ENCODE assay signal across 7 cellular contexts in the genomic region with DNA sequence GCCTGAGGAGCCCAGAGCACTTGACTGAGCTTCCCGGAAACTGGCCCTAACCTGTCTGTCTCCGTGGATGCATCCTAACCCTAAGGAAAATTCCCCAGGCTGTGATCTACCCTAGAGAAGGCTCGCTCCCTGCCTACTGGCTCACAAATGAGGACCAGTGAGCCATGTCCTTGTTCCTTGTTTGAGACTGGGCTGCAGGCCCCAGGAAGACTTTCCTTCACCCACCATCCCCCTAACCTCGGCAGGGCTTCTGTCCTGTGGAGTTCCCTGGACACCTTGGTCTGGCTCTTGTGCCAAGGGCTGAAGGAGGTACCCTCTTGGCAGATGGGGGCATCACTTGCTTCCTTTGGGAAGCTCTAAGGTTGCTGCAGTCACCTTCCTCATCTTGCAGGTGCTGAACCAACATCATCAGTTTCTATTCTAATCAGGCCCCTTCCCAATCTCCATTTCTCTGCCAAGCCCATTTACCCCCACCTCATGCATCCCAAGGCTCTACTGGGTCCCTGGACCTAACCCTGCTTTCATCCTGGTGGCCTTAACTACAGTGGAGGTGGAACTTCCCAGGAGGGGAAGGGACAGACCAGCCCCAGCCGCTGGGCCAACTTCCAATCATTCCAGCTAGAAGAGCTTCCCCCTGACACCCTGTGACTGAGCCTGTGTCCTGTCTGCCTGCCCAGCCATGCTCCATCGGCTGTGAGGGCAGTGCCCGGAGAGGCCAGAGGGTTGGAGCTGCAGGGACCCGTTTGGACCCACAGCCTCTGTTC. TPM values are rescaled to one million over a fixed set of nuclear protein-coding genes. Genes with fewer than 3 reads are reported as not detected.
DNase-seq lines count a peak whose midpoint lies in the region; ATAC-seq and TF ChIP-seq lines count a peak whose summit lies in the region.

No MANE protein-coding gene starts in this region.

- peaks cover 26 to 31% of the 10 kb centered on the region in 2 donors for H3K4me1 Mint-ChIP-seq in immature natural killer cell
- peaks cover 58% of the 10 kb centered on the region for H3K4me1 Mint-ChIP-seq in stimulated activated naive CD8-positive, alpha-beta T cell treated with anti-CD3 and anti-CD28 coated beads, Interleukin-15, amount 100 ng/mL, for 72 hours

- peak overlapping the region; percentile 84 to 91 (median 90) for H3K4me3 Mint-ChIP-seq in immature natural killer cell
- peak overlapping the region; percentile 87 to 91 for H3K4me3 Mint-ChIP-seq in stimulated activated naive CD8-positive, alpha-beta T cell treated with anti-CD3 and anti-CD28 coated beads, Interleukin-15, amount 100 ng/mL, for 72 hours

- H3K27me3 ChIP-seq in ascending aorta: no peaks in the 10 kb centered on the region

- peaks cover 3 to 10% (median 3%) of the 10 kb centered on the region in 3 donors for H3K27me3 Mint-ChIP-seq in immature natural killer cell (ENCODE audit: low read depth in 3 of 3)
- no peaks in the 10 kb centered on the region for H3K27me3 Mint-ChIP-seq in stimulated activated naive CD8-positive, alpha-beta T cell treated with anti-CD3 and anti-CD28 coated beads, Interleukin-15, amount 100 ng/mL, for 72 hours

- peaks cover 16 to 29% (median 16%) of the 10 kb centered on the region in 3 donors for H3K36me3 Mint-ChIP-seq in immature natural killer cell

- H3K27ac Mint-ChIP-seq in immature natural killer cell: peak overlapping the region in 2 of 6 donors; percentile 35 to 45
- H3K27ac Mint-ChIP-seq in stimulated activated naive CD8-positive, alpha-beta T cell treated with anti-CD3 and anti-CD28 coated beads, Interleukin-15, amount 100 ng/mL, for 72 hours: peak overlapping the region; percentile 85 to 97

- no peaks in the 10 kb centered on the region for H3K9me3 ChIP-seq in ascending aorta

- intact Hi-C loops in ascending aorta (cut with DNase I): loop anchor here (5.0 kb wide), 1 partner anchor 38 kb away; no protein-coding TSS in a partner anchor

- peak overlapping the region; percentile 75 to 86 for H3K4me3 ChIP-seq in ascending aorta

- peak overlapping the region; percentile 79 to 86 for H3K27ac ChIP-seq in ascending aorta

- ATAC-seq in HG02642 (IDR thresholded peaks at IDR 0.05; ENCODE audit: poor library complexity, unreplicated experiment) (peak; percentile 5), GM19035 (IDR thresholded peaks at IDR 0.05; ENCODE audit: unreplicated experiment) (no peak)
- ATAC-seq in stimulated activated naive CD8-positive, alpha-beta T cell treated with anti-CD3 and anti-CD28 coated beads, Interleukin-15, amount 100 ng/mL, for 72 hours: peak; percentile 0

- TF ChIP-seq CTCF in ascending aorta (IDR thresholded peaks at IDR 0.05): no peak

- H3K9me3 Mint-ChIP-seq in immature natural killer cell: peaks cover 0 to 1% (median 0%) of the 10 kb centered on the region in 6 donors
- no peaks in the 10 kb centered on the region for H3K9me3 Mint-ChIP-seq in stimulated activated naive CD8-positive, alpha-beta T cell treated with anti-CD3 and anti-CD28 coated beads, Interleukin-15, amount 100 ng/mL, for 72 hours

- no peak for DNase-seq in ascending aorta (ENCODE audit: low spot score in 2 of 2)
- no peak for DNase-seq in immature natural killer cell
- DNase-seq in stimulated activated naive CD8-positive, alpha-beta T cell treated with anti-CD3 and anti-CD28 coated beads, Interleukin-15, amount 100 ng/mL, for 72 hours: no peak
- no peak for DNase-seq in NCI-H446 (lab: John Stamatoyannopoulos, UW)
- DNase-seq in NCI-H128 (lab: John Stamatoyannopoulos, UW; ENCODE audit: unreplicated experiment): no peak

- H3K4me1 ChIP-seq in ascending aorta: peaks cover 2 to 13% of the 10 kb centered on the region in 2 donors

- peaks cover 37 to 44% of the 10 kb centered on the region in 2 donors for H3K36me3 ChIP-seq in ascending aorta

RNA-seq across cellular contexts. Expression of a gene that starts 12.4 kb away (rescaled TPM):
- total RNA-seq in ascending aorta: 66.3 TPM
- polyA plus RNA-seq in immature natural killer cell: 10 to 100 TPM; 19.3 to 87.3 (median 24.6) TPM

RNA-seq across cellular contexts. Expression of a gene that starts 12.5 kb away (rescaled TPM):
- total RNA-seq in ascending aorta: 12.3 TPM
- 1 to 10 TPM in 1 of 3 donors, under 1 TPM in 2; 0.09 to 1.1 (median 0.16) TPM for polyA plus RNA-seq in immature natural killer cell

RNA-seq across cellular contexts. Expression of a gene that starts 12.7 kb away (rescaled TPM):
- not detected for total RNA-seq in ascending aorta
- 1 to 10 TPM in 1 of 3 donors, under 1 TPM in 1, not detected in 1; 0.76 to 1.0 TPM for polyA plus RNA-seq in immature natural killer cell

RNA-seq across cellular contexts. Expression of a gene that starts 26.3 kb away (rescaled TPM):
- total RNA-seq in ascending aorta: 78.8 TPM
- polyA plus RNA-seq in immature natural killer cell: 10 to 100 TPM; 49.2 to 91.0 (median 62.7) TPM
